In the genomic region with DNA sequence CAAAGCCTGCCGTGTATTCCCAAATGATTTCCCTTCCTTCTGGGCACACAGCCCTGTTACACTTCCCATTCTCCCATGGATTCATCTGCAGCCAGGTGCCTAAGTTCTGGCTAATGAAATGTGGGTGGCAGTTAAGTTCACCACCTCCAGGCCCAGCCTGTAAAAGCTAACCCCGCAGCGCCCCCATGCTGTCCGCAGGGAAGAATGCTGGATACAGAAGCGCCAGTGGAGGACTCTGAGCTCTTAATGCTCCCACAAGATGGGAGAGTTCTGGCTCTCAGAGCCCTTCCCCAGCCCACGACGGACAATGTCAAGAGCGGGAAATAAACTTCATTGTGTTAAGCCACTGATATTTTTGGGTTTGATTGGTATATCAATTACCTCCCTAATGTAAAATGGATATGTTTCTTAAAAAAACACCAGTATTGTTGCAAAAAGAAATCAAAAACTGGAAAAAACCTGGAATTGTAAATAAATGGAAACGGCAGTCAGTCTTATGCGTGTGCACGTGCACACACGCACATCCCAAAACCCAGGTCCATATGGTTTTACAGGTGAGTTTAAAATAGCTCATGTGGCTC, we compare ENCODE assay signal across 8 cellular contexts. TPM values are rescaled to one million over a fixed set of nuclear protein-coding genes. Genes with fewer than 3 reads are reported as not detected.
A peak's percentile ranks its signal among the peaks of the same experiment; 100 is the strongest.
DNase-seq lines count a peak whose midpoint lies in the region; ATAC-seq, FAIRE-seq and TF ChIP-seq lines count a peak whose summit lies in the region.

No MANE protein-coding gene starts in this region.

- H3K4me1 ChIP-seq in psoas muscle, result no peaks in the 10 kb centered on the region

- intact Hi-C loops in psoas muscle (cut with DNase I), result loop anchor here in 1 of 2 donors (5.0 kb wide), 1 partner anchor 104 kb away; a partner anchor contains a TSS

- peaks cover 0 to 6% (median 0%) of the 10 kb centered on the region in 3 donors for H3K27me3 ChIP-seq in psoas muscle (ENCODE audit: insufficient read depth in 3 of 3, low read length in 2 of 3)

- no peak for FAIRE-seq in D721Med (lab: Jason Lieb, UNC)

- no peak overlapping the region for H3K27ac ChIP-seq in psoas muscle

- peaks cover 13% of the 10 kb centered on the region for H3K9me3 ChIP-seq in psoas muscle

- WGBS in psoas muscle, 3 donors, result 32 to 38% (median 33%) methylated on average over 12 of the region's 12 CpGs

- DNase-seq in D721Med (ENCODE audit: insufficient read length, low spot score), result peak; percentile 35
- DNase-seq in KBM-7, result peak; percentile 68
- peak; percentile 62 for DNase-seq in SKM-1 treated with dmso at 0.1 percent for 144 hours (lab: John Stamatoyannopoulos, UW; ENCODE audit: unreplicated experiment)
- peak; percentile 73 for DNase-seq in fibroblast of villous mesenchyme (ENCODE audit: low read depth)
- DNase-seq in psoas muscle, result peak; percentile 35 to 62
- DNase-seq in amniotic stem cell (lab: John Stamatoyannopoulos, UW), result no peak

- TF ChIP-seq CTCF in D721Med (IDR thresholded peaks at IDR 0.05; ENCODE audit: insufficient read depth, missing control alignments), result peak; percentile 71
- peak; percentile 82 for TF ChIP-seq CTCF in fibroblast of villous mesenchyme (IDR thresholded peaks at IDR 0.05; ENCODE audit: insufficient read depth, low read depth, low read length)
- peak; percentile 33 for TF ChIP-seq CTCF in psoas muscle (IDR thresholded peaks at IDR 0.05)

- ATAC-seq in GM19438 (IDR thresholded peaks at IDR 0.05; ENCODE audit: low read depth, unreplicated experiment) (peak; percentile 70), psoas muscle (no peak), GM18873 (IDR thresholded peaks at IDR 0.05; ENCODE audit: low FRiP score, unreplicated experiment) (no peak)

- in situ Hi-C loops in KBM-7 (cut with MboI; ENCODE audit: low pct_unique_long_range_greater_than_20kb, low sequenced_read_pairs), result no loop called here

- H3K36me3 ChIP-seq in psoas muscle (ENCODE audit: insufficient read depth in 1 of 2, low read depth in 1 of 2), result no peaks in the 10 kb centered on the region

- H3K4me3 ChIP-seq in fibroblast of villous mesenchyme (ENCODE audit: low read depth, low read length) (no peak overlapping the region), psoas muscle (no peak overlapping the region)

RNA-seq across cellular contexts. Expression of a gene that starts 37.7 kb away (rescaled TPM):
- total RNA-seq in fibroblast of villous mesenchyme (under 0.01 TPM in 1 of 2 replicates, not detected in the other), psoas muscle (10 to 100 TPM in 2 of 4 donors, 1 to 10 TPM in 2; 6.4 to 14.6 (median 9.2) TPM)
- 1 to 10 TPM; 3.6 to 5.7 (median 3.8) TPM for polyA plus RNA-seq in psoas muscle
